Comparison of ENCODE assay signal across 22 cellular contexts in the genomic region with DNA sequence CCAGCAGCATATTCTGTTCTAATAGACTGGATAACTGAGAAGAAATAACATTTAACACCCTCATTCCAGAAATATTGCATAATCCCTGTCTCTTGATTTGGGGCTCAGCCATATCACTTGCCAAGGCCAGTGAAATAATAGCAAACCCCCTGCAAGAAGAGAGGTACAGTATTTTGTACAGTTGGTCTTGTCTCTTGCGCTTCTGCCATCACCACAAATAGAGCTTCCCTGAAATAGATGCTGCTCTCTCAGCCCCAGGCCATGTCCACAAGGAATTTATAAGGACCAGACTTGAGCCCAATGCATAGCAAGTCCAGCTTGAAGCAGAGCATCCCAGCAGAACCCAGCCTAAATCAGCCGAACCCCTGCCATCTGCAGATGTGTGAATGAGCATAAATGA.
DNase-seq lines count a peak whose midpoint lies in the region; ATAC-seq lines count a peak whose summit lies in the region.
"Had no signal": no experiment of that assay in that cellular context is flagged by ENCODE, and none has a peak within 500 bp of the region (broad histone marks: within the 10 kb centered on the region; RNA-seq: fewer than 3 reads in every experiment).

No MANE protein-coding gene starts in this region.

- no peak overlapping the region for H2AFZ ChIP-seq in trophoblast cell (ENCODE audit: insufficient read depth, low read length, poor library complexity)

- H3K27me3 ChIP-seq in trophoblast cell (ENCODE audit: insufficient read depth, low read length) = no peaks in the 10 kb centered on the region
- H3K27me3 ChIP-seq: BE2C, BLaER1 had no signal

- no CpG with 5 or more reads among the region's 2 CpGs for WGBS in trophoblast cell (ENCODE audit: extremely low coverage, insufficient coverage, insufficient read length)

- in situ Hi-C loops in G401 (cut with HindIII; ENCODE audit: low sequenced_read_pairs) = no loop called here

- no peaks in the 10 kb centered on the region for H3K4me1 ChIP-seq in trophoblast cell (ENCODE audit: control insufficient read depth in 1 of 2, insufficient read depth in 2 of 2, low read length in 2 of 2)
- H3K4me1 ChIP-seq: BE2C, BLaER1 had no signal

- no peaks in the 10 kb centered on the region for H3K9me3 Mint-ChIP-seq in activated CD4-positive, alpha-beta T cell treated with anti-CD3 and anti-CD28 coated beads, Interleukin-2, amount 10 ng/mL, durations not matched to agents 24 days and 14 days

- intact Hi-C loops in activated CD4-positive, alpha-beta T cell treated with anti-CD3 and anti-CD28 coated beads, Interleukin-2, amount 10 ng/mL, durations not matched to agents 24 days and 14 days (cut with micrococcal nuclease) = no loop called here

- H3K27me3 Mint-ChIP-seq in activated CD4-positive, alpha-beta T cell treated with anti-CD3 and anti-CD28 coated beads, Interleukin-2, amount 10 ng/mL, durations not matched to agents 24 days and 14 days = no peaks in the 10 kb centered on the region
- H3K27me3 Mint-ChIP-seq: CD4-positive, alpha-beta memory T cell; CD4-positive, CD25-positive, alpha-beta regulatory T cell; CD8-positive, alpha-beta memory T cell had no signal

- no peak overlapping the region for H4K91ac ChIP-seq in trophoblast cell (ENCODE audit: low read depth, low read length)

- no peaks in the 10 kb centered on the region for H3K36me3 ChIP-seq in trophoblast cell (ENCODE audit: control insufficient read depth in 1 of 2, insufficient read depth in 2 of 2, low read length in 2 of 2)
- H3K36me3 ChIP-seq: BE2C, BLaER1 had no signal

- H3K4ac ChIP-seq in trophoblast cell (ENCODE audit: low read depth, low read length) = no peak overlapping the region

- H3K9me3 ChIP-seq in trophoblast cell (ENCODE audit: insufficient read depth, low read depth, low read length) = no peaks in the 10 kb centered on the region
- H3K9me3 ChIP-seq: BE2C, BLaER1 had no signal

- H3K9ac ChIP-seq in trophoblast cell (ENCODE audit: low read length) = no peak overlapping the region
- H3K9ac ChIP-seq: BLaER1 had no signal

- no peak overlapping the region for H4K12ac ChIP-seq in trophoblast cell (ENCODE audit: low read depth, low read length)

- H2AK5ac ChIP-seq in trophoblast cell (ENCODE audit: low read length) = no peak overlapping the region

- H3K79me1 ChIP-seq in trophoblast cell (ENCODE audit: low read length) = no peaks in the 10 kb centered on the region

- no peak overlapping the region for H3K14ac ChIP-seq in trophoblast cell (ENCODE audit: low read length)

- no peak overlapping the region for H3K27ac Mint-ChIP-seq in activated CD4-positive, alpha-beta T cell treated with anti-CD3 and anti-CD28 coated beads, Interleukin-2, amount 10 ng/mL, durations not matched to agents 24 days and 14 days
- H3K27ac Mint-ChIP-seq: CD14-positive monocyte; CD4-positive, alpha-beta memory T cell; CD4-positive, CD25-positive, alpha-beta regulatory T cell; CD8-positive, alpha-beta memory T cell had no signal

- no peak overlapping the region for H4K8ac ChIP-seq in trophoblast cell (ENCODE audit: low read depth, low read length)

- no peak overlapping the region for H3K4me3 Mint-ChIP-seq in activated CD4-positive, alpha-beta T cell treated with anti-CD3 and anti-CD28 coated beads, Interleukin-2, amount 10 ng/mL, durations not matched to agents 24 days and 14 days
- H3K4me3 Mint-ChIP-seq: CD14-positive monocyte; CD4-positive, alpha-beta memory T cell; CD4-positive, CD25-positive, alpha-beta regulatory T cell; CD8-positive, alpha-beta memory T cell had no signal

- H3K18ac ChIP-seq in trophoblast cell (ENCODE audit: low read length) = no peak overlapping the region

- DNase-seq in G401 (ENCODE audit: low spot score) = peak; percentile 60
- DNase-seq in cerebellar cortex (ENCODE audit: low spot score) = peak; percentile 50
- DNase-seq in trophoblast cell = no peak
- DNase-seq in activated CD4-positive, alpha-beta T cell treated with anti-CD3 and anti-CD28 coated beads, Interleukin-2, amount 10 ng/mL, durations not matched to agents 24 days and 14 days = no peak
- DNase-seq: 8988T; ACHN; BE2C; CD4-positive, alpha-beta memory T cell; CD4-positive, CD25-positive, alpha-beta regulatory T cell; CD8-positive, alpha-beta memory T cell; COR-L47; DMS 273 treated with DMSO at 0.1 percent for 48 hours; DMS153; DMS53; DMS79; DND-41; EL; GF-D8 had no signal

- no peak overlapping the region for H3K4me2 ChIP-seq in trophoblast cell (ENCODE audit: low read length)
- H3K4me2 ChIP-seq: BLaER1 had no signal

- no peaks in the 10 kb centered on the region for H3K36me3 Mint-ChIP-seq in activated CD4-positive, alpha-beta T cell treated with anti-CD3 and anti-CD28 coated beads, Interleukin-2, amount 10 ng/mL, durations not matched to agents 24 days and 14 days (ENCODE audit: low read depth)
- H3K36me3 Mint-ChIP-seq: CD14-positive monocyte; CD4-positive, alpha-beta memory T cell; CD4-positive, CD25-positive, alpha-beta regulatory T cell; CD8-positive, alpha-beta memory T cell had no signal

- H3K4me3 ChIP-seq in trophoblast cell (ENCODE audit: low read depth, low read length) = no peak overlapping the region
- H3K4me3 ChIP-seq: BLaER1 had no signal

- no peaks in the 10 kb centered on the region for H3K4me1 Mint-ChIP-seq in activated CD4-positive, alpha-beta T cell treated with anti-CD3 and anti-CD28 coated beads, Interleukin-2, amount 10 ng/mL, durations not matched to agents 24 days and 14 days
- H3K4me1 Mint-ChIP-seq: CD4-positive, alpha-beta memory T cell; CD4-positive, CD25-positive, alpha-beta regulatory T cell; CD8-positive, alpha-beta memory T cell had no signal

- ATAC-seq in GM18873 (IDR thresholded peaks at IDR 0.05; ENCODE audit: low FRiP score, unreplicated experiment) (no peak), HG02759 (IDR thresholded peaks at IDR 0.05; ENCODE audit: unreplicated experiment) (no peak)

- no peak overlapping the region for H3K27ac ChIP-seq in trophoblast cell (ENCODE audit: low read depth, low read length)
- H3K27ac ChIP-seq: BLaER1 had no signal

- H3K23ac ChIP-seq in trophoblast cell (ENCODE audit: low read length) = no peak overlapping the region

- peak overlapping the region; percentile 40 for H2BK5ac ChIP-seq in trophoblast cell (ENCODE audit: low read depth, low read length, poor library complexity)

- no peak overlapping the region for H2BK12ac ChIP-seq in trophoblast cell (ENCODE audit: low read length)

- H3K79me2 ChIP-seq in trophoblast cell (ENCODE audit: control insufficient read depth, insufficient read depth, low read length, poor library complexity) = no peaks in the 10 kb centered on the region

- H2BK120ac ChIP-seq in trophoblast cell (ENCODE audit: insufficient read depth, low read length, poor library complexity) = no peak overlapping the region

Comparison
In these comparisons a context has a peak if more than half of its experiments do, and no peak if none do; other contexts are left out.
1. DNase-seq: peak in G401 (single experiment) and cerebellar cortex (single experiment); none in trophoblast cell (0 of 2) and activated CD4-positive, alpha-beta T cell treated with anti-CD3 and anti-CD28 coated beads, Interleukin-2, amount 10 ng/mL, durations not matched to agents 24 days and 14 days (single experiment).